1 cellular context compared by ENCODE assay signal in the genomic region with DNA sequence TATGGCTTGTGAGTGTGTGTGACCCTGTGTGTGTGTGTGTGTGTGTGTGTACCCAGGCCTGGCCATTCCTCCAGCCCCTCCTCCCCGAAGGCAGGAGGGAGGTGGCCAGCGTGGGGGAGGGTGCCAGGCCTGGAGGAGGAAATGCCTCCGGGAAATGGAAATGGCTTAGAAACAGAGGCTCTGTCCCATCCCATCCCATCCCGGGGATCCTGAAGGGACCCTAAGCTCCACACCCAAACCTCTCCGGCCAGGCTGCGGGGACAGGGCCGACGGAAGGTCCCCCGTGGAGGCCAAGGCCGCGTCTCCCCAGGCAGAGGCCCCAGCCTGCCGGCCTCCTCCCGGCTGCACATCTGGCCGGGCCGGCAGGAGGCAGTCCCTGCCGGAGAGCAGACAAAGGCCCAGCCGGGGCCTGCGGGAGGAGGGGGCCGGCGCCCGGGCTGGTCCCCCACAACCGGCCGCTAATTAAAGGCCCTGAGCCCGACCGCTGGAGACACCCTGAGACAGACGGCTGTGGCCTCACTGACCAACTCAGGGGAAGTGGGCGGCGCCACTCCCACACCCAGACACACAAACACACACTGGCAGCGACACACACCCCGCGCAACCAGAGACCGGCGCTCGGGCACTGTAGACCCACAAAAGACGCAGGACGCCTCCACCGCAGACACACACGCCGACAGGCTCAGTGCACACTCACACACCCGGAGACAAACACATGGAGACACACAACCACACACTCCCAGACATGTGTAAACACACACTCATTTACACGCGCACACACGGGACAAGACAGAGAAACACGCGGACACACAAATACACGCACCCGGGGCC.
TF ChIP-seq lines count a peak whose summit lies in the region.

No MANE protein-coding gene starts in this region.

TF ChIP-seq in HepG2, 621 proteins besides CTCF, POLR2A, EP300 and RAD21 (continued from another document and continues in another):
- TF ChIP-seq, protein P1, sequence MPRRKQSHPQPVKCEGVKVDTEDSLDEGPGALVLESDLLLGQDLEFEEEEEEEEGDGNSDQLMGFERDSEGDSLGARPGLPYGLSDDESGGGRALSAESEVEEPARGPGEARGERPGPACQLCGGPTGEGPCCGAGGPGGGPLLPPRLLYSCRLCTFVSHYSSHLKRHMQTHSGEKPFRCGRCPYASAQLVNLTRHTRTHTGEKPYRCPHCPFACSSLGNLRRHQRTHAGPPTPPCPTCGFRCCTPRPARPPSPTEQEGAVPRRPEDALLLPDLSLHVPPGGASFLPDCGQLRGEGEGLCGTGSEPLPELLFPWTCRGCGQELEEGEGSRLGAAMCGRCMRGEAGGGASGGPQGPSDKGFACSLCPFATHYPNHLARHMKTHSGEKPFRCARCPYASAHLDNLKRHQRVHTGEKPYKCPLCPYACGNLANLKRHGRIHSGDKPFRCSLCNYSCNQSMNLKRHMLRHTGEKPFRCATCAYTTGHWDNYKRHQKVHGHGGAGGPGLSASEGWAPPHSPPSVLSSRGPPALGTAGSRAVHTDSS (CRISPR knock-in tag; conservative IDR thresholded peaks at IDR 0.05): no peak
- TF ChIP-seq ZKSCAN8 (CRISPR knock-in tag; IDR thresholded peaks at IDR 0.05; ENCODE audit: borderline replicate concordance): 0 out of 2 replicates have a peak, but pooled peaks have one; percentile 26
- TF ChIP-seq SP140L (CRISPR knock-in tag; IDR thresholded peaks at IDR 0.05; ENCODE audit: borderline replicate concordance): no peak
- TF ChIP-seq, protein P2, sequence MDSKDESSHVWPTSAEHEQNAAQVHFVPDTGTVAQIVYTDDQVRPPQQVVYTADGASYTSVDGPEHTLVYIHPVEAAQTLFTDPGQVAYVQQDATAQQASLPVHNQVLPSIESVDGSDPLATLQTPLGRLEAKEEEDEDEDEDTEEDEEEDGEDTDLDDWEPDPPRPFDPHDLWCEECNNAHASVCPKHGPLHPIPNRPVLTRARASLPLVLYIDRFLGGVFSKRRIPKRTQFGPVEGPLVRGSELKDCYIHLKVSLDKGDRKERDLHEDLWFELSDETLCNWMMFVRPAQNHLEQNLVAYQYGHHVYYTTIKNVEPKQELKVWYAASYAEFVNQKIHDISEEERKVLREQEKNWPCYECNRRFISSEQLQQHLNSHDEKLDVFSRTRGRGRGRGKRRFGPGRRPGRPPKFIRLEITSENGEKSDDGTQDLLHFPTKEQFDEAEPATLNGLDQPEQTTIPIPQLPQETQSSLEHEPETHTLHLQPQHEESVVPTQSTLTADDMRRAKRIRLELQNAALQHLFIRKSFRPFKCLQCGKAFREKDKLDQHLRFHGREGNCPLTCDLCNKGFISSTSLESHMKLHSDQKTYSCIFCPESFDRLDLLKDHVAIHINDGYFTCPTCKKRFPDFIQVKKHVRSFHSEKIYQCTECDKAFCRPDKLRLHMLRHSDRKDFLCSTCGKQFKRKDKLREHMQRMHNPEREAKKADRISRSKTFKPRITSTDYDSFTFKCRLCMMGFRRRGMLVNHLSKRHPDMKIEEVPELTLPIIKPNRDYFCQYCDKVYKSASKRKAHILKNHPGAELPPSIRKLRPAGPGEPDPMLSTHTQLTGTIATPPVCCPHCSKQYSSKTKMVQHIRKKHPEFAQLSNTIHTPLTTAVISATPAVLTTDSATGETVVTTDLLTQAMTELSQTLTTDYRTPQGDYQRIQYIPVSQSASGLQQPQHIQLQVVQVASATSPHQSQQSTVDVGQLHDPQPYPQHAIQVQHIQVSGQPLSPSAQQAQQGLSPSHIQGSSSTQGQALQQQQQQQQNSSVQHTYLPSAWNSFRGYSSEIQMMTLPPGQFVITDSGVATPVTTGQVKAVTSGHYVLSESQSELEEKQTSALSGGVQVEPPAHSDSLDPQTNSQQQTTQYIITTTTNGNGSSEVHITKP (CRISPR knock-in tag; IDR thresholded peaks at IDR 0.05; ENCODE audit: low read depth): 0 out of 2 replicates have a peak, but pooled peaks have one; percentile 27
- no peak for TF ChIP-seq ZKSCAN5 (CRISPR knock-in tag; IDR thresholded peaks at IDR 0.05)
- TF ChIP-seq HOXA3 (CRISPR knock-in tag; IDR thresholded peaks at IDR 0.05): 0 out of 2 replicates have a peak, but pooled peaks have one; percentile 7
- TF ChIP-seq, protein P3, sequence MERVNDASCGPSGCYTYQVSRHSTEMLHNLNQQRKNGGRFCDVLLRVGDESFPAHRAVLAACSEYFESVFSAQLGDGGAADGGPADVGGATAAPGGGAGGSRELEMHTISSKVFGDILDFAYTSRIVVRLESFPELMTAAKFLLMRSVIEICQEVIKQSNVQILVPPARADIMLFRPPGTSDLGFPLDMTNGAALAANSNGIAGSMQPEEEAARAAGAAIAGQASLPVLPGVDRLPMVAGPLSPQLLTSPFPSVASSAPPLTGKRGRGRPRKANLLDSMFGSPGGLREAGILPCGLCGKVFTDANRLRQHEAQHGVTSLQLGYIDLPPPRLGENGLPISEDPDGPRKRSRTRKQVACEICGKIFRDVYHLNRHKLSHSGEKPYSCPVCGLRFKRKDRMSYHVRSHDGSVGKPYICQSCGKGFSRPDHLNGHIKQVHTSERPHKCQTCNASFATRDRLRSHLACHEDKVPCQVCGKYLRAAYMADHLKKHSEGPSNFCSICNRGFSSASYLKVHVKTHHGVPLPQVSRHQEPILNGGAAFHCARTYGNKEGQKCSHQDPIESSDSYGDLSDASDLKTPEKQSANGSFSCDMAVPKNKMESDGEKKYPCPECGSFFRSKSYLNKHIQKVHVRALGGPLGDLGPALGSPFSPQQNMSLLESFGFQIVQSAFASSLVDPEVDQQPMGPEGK (CRISPR knock-in tag; IDR thresholded peaks at IDR 0.05): peak; percentile 63; the same call in 1 of the 2 replicates
- no peak for TF ChIP-seq ZC3H4 (CRISPR knock-in tag; IDR thresholded peaks at IDR 0.05; ENCODE audit: borderline replicate concordance)
- TF ChIP-seq, protein P4, sequence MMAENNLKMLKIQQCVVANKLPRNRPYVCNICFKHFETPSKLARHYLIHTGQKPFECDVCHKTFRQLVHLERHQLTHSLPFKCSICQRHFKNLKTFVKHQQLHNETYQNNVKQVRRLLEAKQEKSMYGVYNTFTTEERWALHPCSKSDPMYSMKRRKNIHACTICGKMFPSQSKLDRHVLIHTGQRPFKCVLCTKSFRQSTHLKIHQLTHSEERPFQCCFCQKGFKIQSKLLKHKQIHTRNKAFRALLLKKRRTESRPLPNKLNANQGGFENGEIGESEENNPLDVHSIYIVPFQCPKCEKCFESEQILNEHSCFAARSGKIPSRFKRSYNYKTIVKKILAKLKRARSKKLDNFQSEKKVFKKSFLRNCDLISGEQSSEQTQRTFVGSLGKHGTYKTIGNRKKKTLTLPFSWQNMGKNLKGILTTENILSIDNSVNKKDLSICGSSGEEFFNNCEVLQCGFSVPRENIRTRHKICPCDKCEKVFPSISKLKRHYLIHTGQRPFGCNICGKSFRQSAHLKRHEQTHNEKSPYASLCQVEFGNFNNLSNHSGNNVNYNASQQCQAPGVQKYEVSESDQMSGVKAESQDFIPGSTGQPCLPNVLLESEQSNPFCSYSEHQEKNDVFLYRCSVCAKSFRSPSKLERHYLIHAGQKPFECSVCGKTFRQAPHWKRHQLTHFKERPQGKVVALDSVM (CRISPR knock-in tag; IDR thresholded peaks at IDR 0.05): peak; percentile 93
- peak; percentile 21; the same call in 1 of the 2 replicates for TF ChIP-seq FOXA1 (IDR thresholded peaks at IDR 0.05)
- no peak for TF ChIP-seq FOXA1 (CRISPR knock-in tag; IDR thresholded peaks at IDR 0.05)
- 0 out of 2 replicates have a peak, but pooled peaks have one; percentile 11 for TF ChIP-seq ARID2 (CRISPR knock-in tag; IDR thresholded peaks at IDR 0.05; ENCODE audit: borderline replicate concordance)
- TF ChIP-seq MTF2 (CRISPR knock-in tag; IDR thresholded peaks at IDR 0.05; ENCODE audit: borderline replicate concordance): 0 out of 2 replicates have a peak, but pooled peaks have one; percentile 27
- TF ChIP-seq SAP130 (CRISPR knock-in tag; IDR thresholded peaks at IDR 0.05; ENCODE audit: low read depth): peak; percentile 10; the same call in 1 of the 2 replicates
- peak; percentile 75; the same call in 1 of the 2 replicates for TF ChIP-seq EEA1 (CRISPR knock-in tag; IDR thresholded peaks at IDR 0.05; ENCODE audit: borderline replicate concordance)
- TF ChIP-seq ZBTB42 (CRISPR knock-in tag; IDR thresholded peaks at IDR 0.05): peak; percentile 84; the same call in 1 of the 2 replicates
- TF ChIP-seq ZNF746 (CRISPR knock-in tag; IDR thresholded peaks at IDR 0.05): 0 out of 2 replicates have a peak, but pooled peaks have one; percentile 36
- no peak for TF ChIP-seq KLF16 (CRISPR knock-in tag; IDR thresholded peaks at IDR 0.05)
- TF ChIP-seq DNMT1 (CRISPR knock-in tag; IDR thresholded peaks at IDR 0.05): no peak
- TF ChIP-seq, protein P5, sequence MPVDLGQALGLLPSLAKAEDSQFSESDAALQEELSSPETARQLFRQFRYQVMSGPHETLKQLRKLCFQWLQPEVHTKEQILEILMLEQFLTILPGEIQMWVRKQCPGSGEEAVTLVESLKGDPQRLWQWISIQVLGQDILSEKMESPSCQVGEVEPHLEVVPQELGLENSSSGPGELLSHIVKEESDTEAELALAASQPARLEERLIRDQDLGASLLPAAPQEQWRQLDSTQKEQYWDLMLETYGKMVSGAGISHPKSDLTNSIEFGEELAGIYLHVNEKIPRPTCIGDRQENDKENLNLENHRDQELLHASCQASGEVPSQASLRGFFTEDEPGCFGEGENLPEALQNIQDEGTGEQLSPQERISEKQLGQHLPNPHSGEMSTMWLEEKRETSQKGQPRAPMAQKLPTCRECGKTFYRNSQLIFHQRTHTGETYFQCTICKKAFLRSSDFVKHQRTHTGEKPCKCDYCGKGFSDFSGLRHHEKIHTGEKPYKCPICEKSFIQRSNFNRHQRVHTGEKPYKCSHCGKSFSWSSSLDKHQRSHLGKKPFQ (CRISPR knock-in tag; IDR thresholded peaks at IDR 0.05; ENCODE audit: insufficient replicate concordance): peak; percentile 20
- peak; percentile 83 for TF ChIP-seq ZFY (CRISPR knock-in tag; IDR thresholded peaks at IDR 0.05)
- TF ChIP-seq RBFOX2 (IDR thresholded peaks at IDR 0.05; ENCODE audit: low read depth, low read length): 0 out of 2 replicates have a peak, but pooled peaks have one; percentile 21
- TF ChIP-seq, protein P6, sequence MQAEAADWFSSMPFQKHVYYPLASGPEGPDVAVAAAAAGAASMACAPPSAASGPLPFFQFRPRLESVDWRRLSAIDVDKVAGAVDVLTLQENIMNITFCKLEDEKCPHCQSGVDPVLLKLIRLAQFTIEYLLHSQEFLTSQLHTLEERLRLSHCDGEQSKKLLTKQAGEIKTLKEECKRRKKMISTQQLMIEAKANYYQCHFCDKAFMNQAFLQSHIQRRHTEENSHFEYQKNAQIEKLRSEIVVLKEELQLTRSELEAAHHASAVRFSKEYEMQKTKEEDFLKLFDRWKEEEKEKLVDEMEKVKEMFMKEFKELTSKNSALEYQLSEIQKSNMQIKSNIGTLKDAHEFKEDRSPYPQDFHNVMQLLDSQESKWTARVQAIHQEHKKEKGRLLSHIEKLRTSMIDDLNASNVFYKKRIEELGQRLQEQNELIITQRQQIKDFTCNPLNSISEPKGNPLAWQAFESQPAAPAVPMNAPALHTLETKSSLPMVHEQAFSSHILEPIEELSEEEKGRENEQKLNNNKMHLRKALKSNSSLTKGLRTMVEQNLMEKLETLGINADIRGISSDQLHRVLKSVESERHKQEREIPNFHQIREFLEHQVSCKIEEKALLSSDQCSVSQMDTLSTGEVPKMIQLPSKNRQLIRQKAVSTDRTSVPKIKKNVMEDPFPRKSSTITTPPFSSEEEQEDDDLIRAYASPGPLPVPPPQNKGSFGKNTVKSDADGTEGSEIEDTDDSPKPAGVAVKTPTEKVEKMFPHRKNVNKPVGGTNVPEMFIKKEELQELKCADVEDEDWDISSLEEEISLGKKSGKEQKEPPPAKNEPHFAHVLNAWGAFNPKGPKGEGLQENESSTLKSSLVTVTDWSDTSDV (CRISPR knock-in tag; IDR thresholded peaks at IDR 0.05): peak; percentile 61; the same call in 1 of the 2 replicates
- peak; percentile 69 for TF ChIP-seq PHF8 (CRISPR knock-in tag; IDR thresholded peaks at IDR 0.05)
- TF ChIP-seq, protein P7, sequence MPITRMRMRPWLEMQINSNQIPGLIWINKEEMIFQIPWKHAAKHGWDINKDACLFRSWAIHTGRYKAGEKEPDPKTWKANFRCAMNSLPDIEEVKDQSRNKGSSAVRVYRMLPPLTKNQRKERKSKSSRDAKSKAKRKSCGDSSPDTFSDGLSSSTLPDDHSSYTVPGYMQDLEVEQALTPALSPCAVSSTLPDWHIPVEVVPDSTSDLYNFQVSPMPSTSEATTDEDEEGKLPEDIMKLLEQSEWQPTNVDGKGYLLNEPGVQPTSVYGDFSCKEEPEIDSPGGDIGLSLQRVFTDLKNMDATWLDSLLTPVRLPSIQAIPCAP (CRISPR knock-in tag; IDR thresholded peaks at IDR 0.05; ENCODE audit: low read depth): no peak
- TF ChIP-seq ZNF207 (IDR thresholded peaks at IDR 0.05; ENCODE audit: borderline replicate concordance): no peak
- TF ChIP-seq ZMYM2 (CRISPR knock-in tag; IDR thresholded peaks at IDR 0.05): 0 out of 2 replicates have a peak, but pooled peaks have one; percentile 18
- TF ChIP-seq, protein P8, sequence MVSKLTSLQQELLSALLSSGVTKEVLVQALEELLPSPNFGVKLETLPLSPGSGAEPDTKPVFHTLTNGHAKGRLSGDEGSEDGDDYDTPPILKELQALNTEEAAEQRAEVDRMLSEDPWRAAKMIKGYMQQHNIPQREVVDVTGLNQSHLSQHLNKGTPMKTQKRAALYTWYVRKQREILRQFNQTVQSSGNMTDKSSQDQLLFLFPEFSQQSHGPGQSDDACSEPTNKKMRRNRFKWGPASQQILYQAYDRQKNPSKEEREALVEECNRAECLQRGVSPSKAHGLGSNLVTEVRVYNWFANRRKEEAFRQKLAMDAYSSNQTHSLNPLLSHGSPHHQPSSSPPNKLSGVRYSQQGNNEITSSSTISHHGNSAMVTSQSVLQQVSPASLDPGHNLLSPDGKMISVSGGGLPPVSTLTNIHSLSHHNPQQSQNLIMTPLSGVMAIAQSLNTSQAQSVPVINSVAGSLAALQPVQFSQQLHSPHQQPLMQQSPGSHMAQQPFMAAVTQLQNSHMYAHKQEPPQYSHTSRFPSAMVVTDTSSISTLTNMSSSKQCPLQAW (CRISPR knock-in tag; IDR thresholded peaks at IDR 0.05): 0 out of 2 replicates have a peak, but pooled peaks have one; percentile 12
- peak; percentile 67 for TF ChIP-seq GABPB1 (CRISPR knock-in tag; IDR thresholded peaks at IDR 0.05)
- TF ChIP-seq SP4 (CRISPR knock-in tag; IDR thresholded peaks at IDR 0.05): 0 out of 2 replicates have a peak, but pooled peaks have one; percentile 5
